ENCODE assay signal across 1 cellular context in genomic region chr11:19921976-19922688, GRCh38.
TF ChIP-seq lines count a peak whose summit lies in the region.

No MANE protein-coding gene starts in this region.

TF ChIP-seq in GM23338, 12 proteins besides CTCF, POLR2A, EP300 and RAD21 (continued from another document):
- TF ChIP-seq ETS1 (IDR thresholded peaks at IDR 0.05) = no peak
- TF ChIP-seq JUNB (IDR thresholded peaks at IDR 0.05; ENCODE audit: unreplicated experiment) = no peak
- TF ChIP-seq ZNF114 (CRISPR knock-in tag; IDR thresholded peaks at IDR 0.05) = no peak
